9 cellular contexts compared by ENCODE assay signal in genomic region chr20:34544109-34544793, GRCh38. TPM values are rescaled to one million over a fixed set of nuclear protein-coding genes. Genes with fewer than 3 reads are reported as not detected.
DNase-seq lines count a peak whose midpoint lies in the region; FAIRE-seq and TF ChIP-seq lines count a peak whose summit lies in the region.
"Had no signal": no experiment of that assay in that cellular context is flagged by ENCODE, and none has a peak within 500 bp of the region (broad histone marks: within the 10 kb centered on the region; RNA-seq: fewer than 3 reads in every experiment).

No MANE protein-coding gene starts in this region.

- H3K9me3 Mint-ChIP-seq in activated CD4-positive, alpha-beta memory T cell treated with anti-CD3 and anti-CD28 coated beads for 36 hours: no peaks in the 10 kb centered on the region
- H3K9me3 Mint-ChIP-seq in activated CD4-positive, alpha-beta memory T cell treated with anti-CD3 and anti-CD28 coated beads, Interleukin-2, amount 10 ng/mL, durations not matched to agents 7 days and 5 days: no peaks in the 10 kb centered on the region
- no peaks in the 10 kb centered on the region for H3K9me3 Mint-ChIP-seq in activated naive CD8-positive, alpha-beta T cell (ENCODE audit: low read depth)

- H3K79me2 ChIP-seq in keratinocyte (ENCODE audit: control insufficient read depth, insufficient read depth, low read length): no peaks in the 10 kb centered on the region

- in situ Hi-C loops in KBM-7 (cut with MboI; ENCODE audit: low pct_unique_long_range_greater_than_20kb, low sequenced_read_pairs): no loop called here

- H3K9me1 ChIP-seq in keratinocyte (ENCODE audit: control insufficient read depth, extremely low read depth, insufficient read depth, low read length): no peaks in the 10 kb centered on the region

- no peak overlapping the region for H3K27ac ChIP-seq in keratinocyte (ENCODE audit: control insufficient read depth, insufficient read depth, low read length)
- H3K27ac ChIP-seq in temporal lobe (ENCODE audit: low read depth, low read length): peak overlapping the region; percentile 22
- H3K27ac ChIP-seq: epithelial cell of prostate had no signal

- intact Hi-C loops in activated CD4-positive, alpha-beta memory T cell treated with anti-CD3 and anti-CD28 coated beads for 36 hours (cut with micrococcal nuclease): no loop called here

- H3K4me1 Mint-ChIP-seq in activated CD4-positive, alpha-beta memory T cell treated with anti-CD3 and anti-CD28 coated beads for 36 hours (ENCODE audit: low read depth): peaks cover 39% of the 10 kb centered on the region
- peaks cover 21% of the 10 kb centered on the region for H3K4me1 Mint-ChIP-seq in activated CD4-positive, alpha-beta memory T cell treated with anti-CD3 and anti-CD28 coated beads, Interleukin-2, amount 10 ng/mL, durations not matched to agents 7 days and 5 days
- peaks cover 9% of the 10 kb centered on the region for H3K4me1 Mint-ChIP-seq in activated naive CD8-positive, alpha-beta T cell (ENCODE audit: low read depth)

- dilution Hi-C loops in keratinocyte (cut with MboI; ENCODE audit: extremely low pct_ligation_motif_present, low sequenced_read_pairs): no loop called here

- no peak overlapping the region for H3K27ac Mint-ChIP-seq in activated CD4-positive, alpha-beta memory T cell treated with anti-CD3 and anti-CD28 coated beads for 36 hours
- no peak overlapping the region for H3K27ac Mint-ChIP-seq in activated CD4-positive, alpha-beta memory T cell treated with anti-CD3 and anti-CD28 coated beads, Interleukin-2, amount 10 ng/mL, durations not matched to agents 7 days and 5 days
- no peak overlapping the region for H3K27ac Mint-ChIP-seq in activated naive CD8-positive, alpha-beta T cell

- peak; percentile 29 for FAIRE-seq in keratinocyte (lab: Jason Lieb, UNC)

- H3K4me3 ChIP-seq in keratinocyte (ENCODE audit: control insufficient read depth in 2 of 3, extremely low read depth in 1 of 3, insufficient read depth in 2 of 3, low read depth in 1 of 3, low read length in 3 of 3): peak overlapping the region in 1 of 3 experiments; percentile 38

- no peak overlapping the region for H3K9ac ChIP-seq in keratinocyte (ENCODE audit: control insufficient read depth, extremely low read depth, insufficient read depth, low read length)

- H3K4me3 Mint-ChIP-seq in activated CD4-positive, alpha-beta memory T cell treated with anti-CD3 and anti-CD28 coated beads for 36 hours: no peak overlapping the region
- H3K4me3 Mint-ChIP-seq in activated CD4-positive, alpha-beta memory T cell treated with anti-CD3 and anti-CD28 coated beads, Interleukin-2, amount 10 ng/mL, durations not matched to agents 7 days and 5 days: no peak overlapping the region
- H3K4me3 Mint-ChIP-seq in activated naive CD8-positive, alpha-beta T cell: peak overlapping the region; percentile 67

- POLR2A ChIA-PET in activated CD4-positive, alpha-beta memory T cell treated with anti-CD3 and anti-CD28 coated beads for 36 hours (lab: Charles Lee): interaction anchor here (0.7 to 1.5 kb wide), 2 partner anchors 14 to 19 kb away, joined by 3 to 4 read pairs; partner anchors contain the start of gene MAP1LC3A
- POLR2A ChIA-PET in activated CD4-positive, alpha-beta memory T cell treated with anti-CD3 and anti-CD28 coated beads, Interleukin-2, amount 10 ng/mL, durations not matched to agents 7 days and 5 days (lab: Charles Lee): interaction anchor here (1.0 to 1.5 kb wide), 4 partner anchors 9 to 28 kb away, joined by 3 to 5 read pairs (median 3); partner anchors contain the start of genes DYNLRB1 and MAP1LC3A

- CTCF ChIA-PET in activated CD4-positive, alpha-beta memory T cell treated with anti-CD3 and anti-CD28 coated beads for 36 hours (lab: Charles Lee): interaction anchor here (1.1 to 10.9 kb wide), 4 partner anchors 13 to 240 kb away, joined by 3 to 138 read pairs (median 9); partner anchors contain the start of gene TP53INP2
- CTCF ChIA-PET in activated CD4-positive, alpha-beta memory T cell treated with anti-CD3 and anti-CD28 coated beads, Interleukin-2, amount 10 ng/mL, durations not matched to agents 7 days and 5 days (lab: Charles Lee): interaction anchor here (0.7 to 2.9 kb wide), 4 partner anchors 94 to 231 kb away, joined by 3 to 15 read pairs (median 4); no protein-coding TSS in a partner anchor

- no peaks in the 10 kb centered on the region for H4K20me1 ChIP-seq in keratinocyte (ENCODE audit: control insufficient read depth, extremely low read depth, insufficient read depth, low read length)

- peaks cover 10% of the 10 kb centered on the region for H3K36me3 Mint-ChIP-seq in activated CD4-positive, alpha-beta memory T cell treated with anti-CD3 and anti-CD28 coated beads for 36 hours
- H3K36me3 Mint-ChIP-seq in activated CD4-positive, alpha-beta memory T cell treated with anti-CD3 and anti-CD28 coated beads, Interleukin-2, amount 10 ng/mL, durations not matched to agents 7 days and 5 days (ENCODE audit: low read depth): peaks cover 29% of the 10 kb centered on the region
- no peaks in the 10 kb centered on the region for H3K36me3 Mint-ChIP-seq in activated naive CD8-positive, alpha-beta T cell

- no peaks in the 10 kb centered on the region for H3K27me3 Mint-ChIP-seq in activated CD4-positive, alpha-beta memory T cell treated with anti-CD3 and anti-CD28 coated beads for 36 hours
- H3K27me3 Mint-ChIP-seq in activated CD4-positive, alpha-beta memory T cell treated with anti-CD3 and anti-CD28 coated beads, Interleukin-2, amount 10 ng/mL, durations not matched to agents 7 days and 5 days: no peaks in the 10 kb centered on the region
- H3K27me3 Mint-ChIP-seq in activated naive CD8-positive, alpha-beta T cell: no peaks in the 10 kb centered on the region

- TF ChIP-seq CTCF in keratinocyte (optimal IDR thresholded peaks at IDR 0.05 in 1 of 3, IDR thresholded peaks at IDR 0.05 in 1 of 3, conservative IDR thresholded peaks at IDR 0.05 in 1 of 3; ENCODE audit: extremely low read depth in 1 of 3, insufficient read depth in 2 of 3, low read length in 3 of 3): no peak

- H3K4me1 ChIP-seq in keratinocyte (ENCODE audit: control insufficient read depth, extremely low read depth, insufficient read depth, low read length): peaks cover under 1% of the 10 kb centered on the region

- no peaks in the 10 kb centered on the region for H3K27me3 ChIP-seq in keratinocyte (ENCODE audit: control insufficient read depth, extremely low read depth, insufficient read depth, low read length)

- no peaks in the 10 kb centered on the region for H3K9me3 ChIP-seq in keratinocyte (ENCODE audit: control insufficient read depth, low read depth, low read length)

- peak overlapping the region; percentile 12 for H2AFZ ChIP-seq in keratinocyte (ENCODE audit: control insufficient read depth, low read length)

- DNase-seq in activated CD4-positive, alpha-beta memory T cell treated with anti-CD3 and anti-CD28 coated beads for 36 hours: peak; percentile 39
- no peak for DNase-seq in activated CD4-positive, alpha-beta memory T cell treated with anti-CD3 and anti-CD28 coated beads, Interleukin-2, amount 10 ng/mL, durations not matched to agents 7 days and 5 days
- DNase-seq in keratinocyte (ENCODE audit: low read depth, low spot score) (no peak), foreskin melanocyte (no peak), Ammon's horn (ENCODE audit: low spot score) (no peak), KBM-7 (no peak)

- H3K36me3 ChIP-seq in keratinocyte (ENCODE audit: control insufficient read depth in 2 of 2, extremely low read depth in 1 of 2, insufficient read depth in 2 of 2, low read length in 2 of 2): peaks cover 13 to 19% of the 10 kb centered on the region in 2 experiments

- peak overlapping the region; percentile 54 for H3K4me2 ChIP-seq in keratinocyte (ENCODE audit: control insufficient read depth, extremely low read depth, insufficient read depth, low read depth, low read length)

RNA-seq across cellular contexts. Expression of gene MAP1LC3A, which starts 14.3 kb away (rescaled TPM):
- total RNA-seq in activated CD4-positive, alpha-beta memory T cell treated with anti-CD3 and anti-CD28 coated beads for 36 hours: 1 to 10 TPM; 4.6 to 5.6 TPM
- total RNA-seq in activated CD4-positive, alpha-beta memory T cell treated with anti-CD3 and anti-CD28 coated beads, Interleukin-2, amount 10 ng/mL, durations not matched to agents 7 days and 5 days: 10 to 100 TPM in 1 of 2 experiments, 1 to 10 TPM in 1; 8.9 to 10.5 TPM
- polyA plus RNA-seq in keratinocyte: 1.7 to 2.9 TPM (median 2.2 TPM) in 3 replicates
- polyA plus RNA-seq in keratinocyte (2011; ENCODE audit: low read depth): 8.8 TPM
- polyA plus RNA-seq in keratinocyte (2011; cell fraction: cytosol; rRNA removed): 1.6 and 2.0 TPM in 2 replicates
- polyA plus RNA-seq in keratinocyte (2011; cell fraction: nucleus; rRNA removed): 1.3 and 2.3 TPM in 2 replicates
- polyA plus RNA-seq in keratinocyte (2012; ENCODE audit: low replicate concordance): 2.9 and 12.5 TPM in 2 replicates
- 1.6 to 1.7 TPM in 2 of 3 replicates, not detected in the other for polyA minus RNA-seq in keratinocyte
- polyA minus RNA-seq in keratinocyte (2011; cell fraction: cytosol; rRNA and poly(A)+ RNA removed): 4.8 TPM
- 1.5 and 1.7 TPM in 2 replicates for polyA minus RNA-seq in keratinocyte (2011; cell fraction: nucleus; rRNA and poly(A)+ RNA removed)
- 49.2 TPM for total RNA-seq in temporal lobe

RNA-seq across cellular contexts. Expression of gene DYNLRB1, which starts 28.0 kb away (rescaled TPM):
- total RNA-seq in activated CD4-positive, alpha-beta memory T cell treated with anti-CD3 and anti-CD28 coated beads for 36 hours: 100 to 1,000 TPM; 101 to 108 TPM
- total RNA-seq in activated CD4-positive, alpha-beta memory T cell treated with anti-CD3 and anti-CD28 coated beads, Interleukin-2, amount 10 ng/mL, durations not matched to agents 7 days and 5 days: 100 to 1,000 TPM; 107 to 109 TPM
- 126 to 227 TPM (median 156 TPM) in 3 replicates for polyA plus RNA-seq in keratinocyte
- polyA plus RNA-seq in keratinocyte (2011; ENCODE audit: low read depth): 50.1 TPM
- polyA plus RNA-seq in keratinocyte (2011; cell fraction: cytosol; rRNA removed): 204 and 229 TPM in 2 replicates
- polyA plus RNA-seq in keratinocyte (2011; cell fraction: nucleus; rRNA removed): 83.6 and 89.5 TPM in 2 replicates
- 242 and 320 TPM in 2 replicates for polyA plus RNA-seq in keratinocyte (2012; ENCODE audit: low replicate concordance)
- 133 to 171 TPM (median 164 TPM) in 3 replicates for polyA minus RNA-seq in keratinocyte
- 79.2 TPM for polyA minus RNA-seq in keratinocyte (2011; cell fraction: cytosol; rRNA and poly(A)+ RNA removed)
- polyA minus RNA-seq in keratinocyte (2011; cell fraction: nucleus; rRNA and poly(A)+ RNA removed): 24.8 and 40.3 TPM in 2 replicates
- total RNA-seq in temporal lobe: 28.0 TPM
